Comparison of ENCODE assay signal across 1 cellular context in genomic region chr17:19720631-19721426, GRCh38.
TF ChIP-seq lines count a peak whose summit lies in the region.

No MANE protein-coding gene starts in this region.

TF ChIP-seq in HepG2, 621 proteins besides CTCF, POLR2A, EP300 and RAD21 (continued from another document and continues in another):
- TF ChIP-seq ZNF724P (CRISPR knock-in tag; IDR thresholded peaks at IDR 0.05; ENCODE audit: borderline replicate concordance): no peak
- TF ChIP-seq RFX3 (CRISPR knock-in tag; IDR thresholded peaks at IDR 0.05): no peak
- TF ChIP-seq KDM3A (CRISPR knock-in tag; IDR thresholded peaks at IDR 0.05; ENCODE audit: low read depth): no peak
- TF ChIP-seq HNRNPK (IDR thresholded peaks at IDR 0.05; ENCODE audit: low read depth, low read length, poor library complexity, severe bottlenecking): no peak
- no peak for TF ChIP-seq MNT (IDR thresholded peaks at IDR 0.05)
- TF ChIP-seq ZFP1 (CRISPR knock-in tag; IDR thresholded peaks at IDR 0.05): no peak
- TF ChIP-seq ZFAT (CRISPR knock-in tag; conservative IDR thresholded peaks at IDR 0.05): no peak
- no peak for TF ChIP-seq HNRNPLL (IDR thresholded peaks at IDR 0.05; ENCODE audit: low read depth, low read length, poor library complexity, severe bottlenecking)
- no peak for TF ChIP-seq HOXA7 (CRISPR knock-in tag; IDR thresholded peaks at IDR 0.05)
- no peak for TF ChIP-seq KLF13 (CRISPR knock-in tag; IDR thresholded peaks at IDR 0.05)
- TF ChIP-seq FOSL2 (CRISPR knock-in tag; IDR thresholded peaks at IDR 0.05): peak; percentile 61
- TF ChIP-seq ZNF672 (CRISPR knock-in tag; IDR thresholded peaks at IDR 0.05): no peak
- TF ChIP-seq ZKSCAN1 (IDR thresholded peaks at IDR 0.05; ENCODE audit: low read length): no peak
- TF ChIP-seq SOX5 (CRISPR knock-in tag; IDR thresholded peaks at IDR 0.05; ENCODE audit: borderline replicate concordance): peak; percentile 69
- no peak for TF ChIP-seq MEIS1 (CRISPR knock-in tag; IDR thresholded peaks at IDR 0.05; ENCODE audit: borderline replicate concordance)
- TF ChIP-seq KMT2B (CRISPR knock-in tag; IDR thresholded peaks at IDR 0.05): no peak
- TF ChIP-seq ZNF382 (CRISPR knock-in tag; IDR thresholded peaks at IDR 0.05; ENCODE audit: borderline replicate concordance): no peak
- TF ChIP-seq ZSCAN12 (CRISPR knock-in tag; IDR thresholded peaks at IDR 0.05): no peak
- no peak for TF ChIP-seq SATB2 (CRISPR knock-in tag; IDR thresholded peaks at IDR 0.05)
- no peak for TF ChIP-seq MXD4 (CRISPR knock-in tag; IDR thresholded peaks at IDR 0.05)
- TF ChIP-seq KLF6 (CRISPR knock-in tag; IDR thresholded peaks at IDR 0.05): no peak
- no peak for TF ChIP-seq ZNF775 (CRISPR knock-in tag; IDR thresholded peaks at IDR 0.05; ENCODE audit: borderline replicate concordance)
- TF ChIP-seq POLR2G (IDR thresholded peaks at IDR 0.05; ENCODE audit: low read depth, low read length): no peak
- no peak for TF ChIP-seq NFYC (CRISPR knock-in tag; IDR thresholded peaks at IDR 0.05)
- no peak for TF ChIP-seq ZNF83 (CRISPR knock-in tag; IDR thresholded peaks at IDR 0.05; ENCODE audit: borderline replicate concordance)
- TF ChIP-seq HMGA1 (CRISPR knock-in tag; conservative IDR thresholded peaks at IDR 0.05): no peak
- TF ChIP-seq HMGXB4 (CRISPR knock-in tag; IDR thresholded peaks at IDR 0.05; ENCODE audit: borderline replicate concordance in 1 of 2, low read depth in 1 of 2): no peak
- TF ChIP-seq GATA4 (IDR thresholded peaks at IDR 0.05; ENCODE audit: borderline replicate concordance, low read depth): no peak
- TF ChIP-seq FOXP4 (CRISPR knock-in tag; IDR thresholded peaks at IDR 0.05): peak; percentile 79
- TF ChIP-seq ZNF816 (CRISPR knock-in tag; IDR thresholded peaks at IDR 0.05; ENCODE audit: borderline replicate concordance): no peak
- TF ChIP-seq ZNF577 (CRISPR knock-in tag; IDR thresholded peaks at IDR 0.05; ENCODE audit: borderline replicate concordance, low read depth): no peak
- no peak for TF ChIP-seq ZNF207 (IDR thresholded peaks at IDR 0.05; ENCODE audit: borderline replicate concordance)
- TF ChIP-seq NFE2L1 (CRISPR knock-in tag; IDR thresholded peaks at IDR 0.05; ENCODE audit: borderline replicate concordance): no peak
- no peak for TF ChIP-seq ATF7-NPFF (CRISPR knock-in tag; IDR thresholded peaks at IDR 0.05; ENCODE audit: low read depth)
- TF ChIP-seq, protein P1, sequence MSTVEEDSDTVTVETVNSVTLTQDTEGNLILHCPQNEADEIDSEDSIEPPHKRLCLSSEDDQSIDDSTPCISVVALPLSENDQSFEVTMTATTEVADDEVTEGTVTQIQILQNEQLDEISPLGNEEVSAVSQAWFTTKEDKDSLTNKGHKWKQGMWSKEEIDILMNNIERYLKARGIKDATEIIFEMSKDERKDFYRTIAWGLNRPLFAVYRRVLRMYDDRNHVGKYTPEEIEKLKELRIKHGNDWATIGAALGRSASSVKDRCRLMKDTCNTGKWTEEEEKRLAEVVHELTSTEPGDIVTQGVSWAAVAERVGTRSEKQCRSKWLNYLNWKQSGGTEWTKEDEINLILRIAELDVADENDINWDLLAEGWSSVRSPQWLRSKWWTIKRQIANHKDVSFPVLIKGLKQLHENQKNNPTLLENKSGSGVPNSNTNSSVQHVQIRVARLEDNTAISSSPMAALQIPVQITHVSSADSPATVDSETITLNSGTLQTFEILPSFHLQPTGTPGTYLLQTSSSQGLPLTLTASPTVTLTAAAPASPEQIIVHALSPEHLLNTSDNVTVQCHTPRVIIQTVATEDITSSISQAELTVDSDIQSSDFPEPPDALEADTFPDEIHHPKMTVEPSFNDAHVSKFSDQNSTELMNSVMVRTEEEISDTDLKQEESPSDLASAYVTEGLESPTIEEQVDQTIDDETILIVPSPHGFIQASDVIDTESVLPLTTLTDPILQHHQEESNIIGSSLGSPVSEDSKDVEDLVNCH (CRISPR knock-in tag; IDR thresholded peaks at IDR 0.05): no peak
- no peak for TF ChIP-seq POLR2AphosphoS5 (IDR thresholded peaks at IDR 0.05; ENCODE audit: low read depth, low read length)
- TF ChIP-seq ZBTB37 (CRISPR knock-in tag; IDR thresholded peaks at IDR 0.05): no peak
- TF ChIP-seq TMF1 (CRISPR knock-in tag; IDR thresholded peaks at IDR 0.05; ENCODE audit: low read depth): no peak
- TF ChIP-seq, protein P2, sequence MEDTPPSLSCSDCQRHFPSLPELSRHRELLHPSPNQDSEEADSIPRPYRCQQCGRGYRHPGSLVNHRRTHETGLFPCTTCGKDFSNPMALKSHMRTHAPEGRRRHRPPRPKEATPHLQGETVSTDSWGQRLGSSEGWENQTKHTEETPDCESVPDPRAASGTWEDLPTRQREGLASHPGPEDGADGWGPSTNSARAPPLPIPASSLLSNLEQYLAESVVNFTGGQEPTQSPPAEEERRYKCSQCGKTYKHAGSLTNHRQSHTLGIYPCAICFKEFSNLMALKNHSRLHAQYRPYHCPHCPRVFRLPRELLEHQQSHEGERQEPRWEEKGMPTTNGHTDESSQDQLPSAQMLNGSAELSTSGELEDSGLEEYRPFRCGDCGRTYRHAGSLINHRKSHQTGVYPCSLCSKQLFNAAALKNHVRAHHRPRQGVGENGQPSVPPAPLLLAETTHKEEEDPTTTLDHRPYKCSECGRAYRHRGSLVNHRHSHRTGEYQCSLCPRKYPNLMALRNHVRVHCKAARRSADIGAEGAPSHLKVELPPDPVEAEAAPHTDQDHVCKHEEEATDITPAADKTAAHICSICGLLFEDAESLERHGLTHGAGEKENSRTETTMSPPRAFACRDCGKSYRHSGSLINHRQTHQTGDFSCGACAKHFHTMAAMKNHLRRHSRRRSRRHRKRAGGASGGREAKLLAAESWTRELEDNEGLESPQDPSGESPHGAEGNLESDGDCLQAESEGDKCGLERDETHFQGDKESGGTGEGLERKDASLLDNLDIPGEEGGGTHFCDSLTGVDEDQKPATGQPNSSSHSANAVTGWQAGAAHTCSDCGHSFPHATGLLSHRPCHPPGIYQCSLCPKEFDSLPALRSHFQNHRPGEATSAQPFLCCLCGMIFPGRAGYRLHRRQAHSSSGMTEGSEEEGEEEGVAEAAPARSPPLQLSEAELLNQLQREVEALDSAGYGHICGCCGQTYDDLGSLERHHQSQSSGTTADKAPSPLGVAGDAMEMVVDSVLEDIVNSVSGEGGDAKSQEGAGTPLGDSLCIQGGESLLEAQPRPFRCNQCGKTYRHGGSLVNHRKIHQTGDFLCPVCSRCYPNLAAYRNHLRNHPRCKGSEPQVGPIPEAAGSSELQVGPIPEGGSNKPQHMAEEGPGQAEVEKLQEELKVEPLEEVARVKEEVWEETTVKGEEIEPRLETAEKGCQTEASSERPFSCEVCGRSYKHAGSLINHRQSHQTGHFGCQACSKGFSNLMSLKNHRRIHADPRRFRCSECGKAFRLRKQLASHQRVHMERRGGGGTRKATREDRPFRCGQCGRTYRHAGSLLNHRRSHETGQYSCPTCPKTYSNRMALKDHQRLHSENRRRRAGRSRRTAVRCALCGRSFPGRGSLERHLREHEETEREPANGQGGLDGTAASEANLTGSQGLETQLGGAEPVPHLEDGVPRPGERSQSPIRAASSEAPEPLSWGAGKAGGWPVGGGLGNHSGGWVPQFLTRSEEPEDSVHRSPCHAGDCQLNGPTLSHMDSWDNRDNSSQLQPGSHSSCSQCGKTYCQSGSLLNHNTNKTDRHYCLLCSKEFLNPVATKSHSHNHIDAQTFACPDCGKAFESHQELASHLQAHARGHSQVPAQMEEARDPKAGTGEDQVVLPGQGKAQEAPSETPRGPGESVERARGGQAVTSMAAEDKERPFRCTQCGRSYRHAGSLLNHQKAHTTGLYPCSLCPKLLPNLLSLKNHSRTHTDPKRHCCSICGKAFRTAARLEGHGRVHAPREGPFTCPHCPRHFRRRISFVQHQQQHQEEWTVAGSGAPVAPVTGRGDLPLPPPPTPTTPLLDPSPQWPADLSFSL (CRISPR knock-in tag; IDR thresholded peaks at IDR 0.05): no peak
- TF ChIP-seq ZNF781 (CRISPR knock-in tag; IDR thresholded peaks at IDR 0.05; ENCODE audit: borderline replicate concordance, not compliant biosample characterization): peak; percentile 59
- TF ChIP-seq ATAD3A (CRISPR knock-in tag; IDR thresholded peaks at IDR 0.05): no peak
- no peak for TF ChIP-seq NR3C1 (CRISPR knock-in tag; IDR thresholded peaks at IDR 0.05)
- TF ChIP-seq, protein P3, sequence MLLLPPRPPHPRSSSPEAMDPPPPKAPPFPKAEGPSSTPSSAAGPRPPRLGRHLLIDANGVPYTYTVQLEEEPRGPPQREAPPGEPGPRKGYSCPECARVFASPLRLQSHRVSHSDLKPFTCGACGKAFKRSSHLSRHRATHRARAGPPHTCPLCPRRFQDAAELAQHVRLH (CRISPR knock-in tag; IDR thresholded peaks at IDR 0.05; ENCODE audit: borderline replicate concordance, low read depth): peak; percentile 35; the same call in 1 of the 2 replicates
- TF ChIP-seq ZNF251 (CRISPR knock-in tag; IDR thresholded peaks at IDR 0.05): no peak
- TF ChIP-seq ZNF687 (CRISPR knock-in tag; IDR thresholded peaks at IDR 0.05): peak; percentile 87
- no peak for TF ChIP-seq HOXA5 (CRISPR knock-in tag; IDR thresholded peaks at IDR 0.05)
- TF ChIP-seq TP53 (CRISPR knock-in tag; conservative IDR thresholded peaks at IDR 0.05): no peak
- TF ChIP-seq HIVEP1 (CRISPR knock-in tag; IDR thresholded peaks at IDR 0.05): 0 out of 2 replicates have a peak, but pooled peaks have one; percentile 37
- no peak for TF ChIP-seq CHD4 (IDR thresholded peaks at IDR 0.05; ENCODE audit: borderline replicate concordance, low read length)
